In the genomic region with DNA sequence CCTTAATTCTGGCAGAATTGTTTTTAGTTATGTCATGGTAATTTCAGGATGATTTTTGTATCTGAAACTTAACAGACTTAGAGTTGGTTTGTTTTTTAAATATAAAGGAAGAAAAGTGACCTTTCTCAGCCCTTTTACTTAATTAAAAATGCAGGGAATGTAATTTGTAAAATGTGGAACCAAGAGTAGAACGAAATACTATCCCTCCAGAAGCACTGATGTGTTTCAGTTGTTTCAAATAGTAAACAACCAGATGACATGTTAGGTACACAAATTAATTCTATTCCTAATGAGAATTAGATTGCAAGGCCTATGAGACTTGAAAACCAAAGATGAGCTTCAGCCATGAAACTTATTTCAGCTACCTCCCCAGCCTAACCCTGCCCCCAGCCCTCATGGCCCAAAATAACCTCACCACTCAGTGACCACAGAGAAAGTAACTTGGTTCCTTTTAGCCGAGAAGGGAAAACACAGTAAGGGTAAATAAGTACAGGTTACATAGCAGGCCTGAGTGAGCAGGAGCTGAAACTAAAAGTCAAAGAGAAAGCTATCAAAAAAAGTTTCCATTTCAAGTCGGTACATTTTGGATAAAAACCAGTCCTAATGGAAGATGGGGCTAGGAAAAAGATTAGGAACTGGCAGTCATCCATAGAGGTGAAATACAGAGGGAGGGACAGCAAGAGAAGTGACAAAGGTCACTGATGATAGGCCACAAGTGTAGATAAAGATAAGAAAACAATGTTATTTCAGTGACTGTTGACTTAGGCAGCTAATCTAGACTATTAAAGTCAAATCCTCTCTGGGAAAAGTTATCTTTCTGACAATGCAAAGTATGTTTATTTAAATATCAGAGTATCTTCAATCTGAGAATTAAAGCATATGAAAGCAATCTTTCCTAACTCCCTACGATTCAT, we compare ENCODE assay signal across 9 cellular contexts. TPM values are rescaled to one million over a fixed set of nuclear protein-coding genes. Genes with fewer than 3 reads are reported as not detected.
DNase-seq lines count a peak whose midpoint lies in the region; ATAC-seq and TF ChIP-seq lines count a peak whose summit lies in the region.
"Had no signal": no experiment of that assay in that cellular context is flagged by ENCODE, and none has a peak within 500 bp of the region (broad histone marks: within the 10 kb centered on the region; RNA-seq: fewer than 3 reads in every experiment).

No MANE protein-coding gene starts in this region.

- peaks cover 10% of the 10 kb centered on the region for H3K4me1 ChIP-seq in endodermal cell (ENCODE audit: control insufficient read depth, insufficient read depth, low read length)

- no peak for TF ChIP-seq CTCF in endodermal cell (conservative IDR thresholded peaks at IDR 0.05)

- 88 to 98% methylated on average over 3 of the region's 4 CpGs for WGBS in endodermal cell (ENCODE audit: insufficient coverage in 1 of 2, insufficient read length in 1 of 2), 2 experiments

- H3K27ac Mint-ChIP-seq in endodermal cell, result no peak overlapping the region

- H3K27ac ChIP-seq in endodermal cell (ENCODE audit: low read depth, low read length), result no peak overlapping the region

- peaks cover 68% of the 10 kb centered on the region for H3K27me3 ChIP-seq in endodermal cell (ENCODE audit: control insufficient read depth, insufficient read depth, low read length, poor library complexity, severe bottlenecking)

- intact Hi-C loops in head of caudate nucleus (cut with DNase I), result no loop called here

- H3K4me1 Mint-ChIP-seq in endodermal cell, result peaks cover 14% of the 10 kb centered on the region

- H3K27me3 Mint-ChIP-seq in endodermal cell (ENCODE audit: insufficient read depth), result peaks cover 51% of the 10 kb centered on the region

- no peak overlapping the region for H3K9ac ChIP-seq in endodermal cell (ENCODE audit: extremely low read depth, low read length, poor library complexity, severe bottlenecking)

- peak overlapping the region; percentile 9 for H3K4me3 Mint-ChIP-seq in endodermal cell

- peak overlapping the region; percentile 48 for H3K4me3 ChIP-seq in endodermal cell (ENCODE audit: low read length)

- H3K9me3 Mint-ChIP-seq in endodermal cell, result no peaks in the 10 kb centered on the region

- H3K9me3 ChIP-seq in endodermal cell (ENCODE audit: control insufficient read depth, low read length), result no peaks in the 10 kb centered on the region

- DNase-seq in EH (ENCODE audit: low read depth), result peak; percentile 11
- DNase-seq in endodermal cell, result no peak
- no peak for DNase-seq in DMS 273 (lab: John Stamatoyannopoulos, UW; ENCODE audit: unreplicated experiment)
- no peak for DNase-seq in HPDE6-E6E7 (ENCODE audit: extremely low spot score)
- DNase-seq in head of caudate nucleus, result no peak
- DNase-seq in NCI-H446 treated with DMSO at 0.1 percent for 48 hours (lab: John Stamatoyannopoulos, UW), result no peak
- DNase-seq: dermis blood vessel endothelial cell had no signal

- ATAC-seq in GM19467 (IDR thresholded peaks at IDR 0.05; ENCODE audit: unreplicated experiment) (peak; percentile 97), HG03378 (IDR thresholded peaks at IDR 0.05; ENCODE audit: unreplicated experiment) (peak; percentile 98)

- H3K36me3 Mint-ChIP-seq in endodermal cell (ENCODE audit: low read depth), result peaks cover 8% of the 10 kb centered on the region

- no peaks in the 10 kb centered on the region for H3K36me3 ChIP-seq in endodermal cell (ENCODE audit: control insufficient read depth, insufficient read depth, low read length)

RNA-seq across cellular contexts. Expression of gene SENP8, which starts 23.2 kb away (rescaled TPM):
- total RNA-seq in endodermal cell, result 1 to 10 TPM; 4.7 to 6.6 TPM
- 6.4 TPM for polyA plus RNA-seq in endodermal cell (2013, experiment 1 of 2)
- 6.0 TPM for polyA plus RNA-seq in endodermal cell (2013, experiment 2 of 2)

RNA-seq across cellular contexts. Expression of gene MYO9A, which starts 23.5 kb away (rescaled TPM):
- total RNA-seq in endodermal cell, result 10 to 100 TPM; 34.9 to 36.4 TPM
- 12.1 TPM for polyA plus RNA-seq in endodermal cell (2013, experiment 1 of 2)
- 12.4 TPM for polyA plus RNA-seq in endodermal cell (2013, experiment 2 of 2)

RNA-seq across cellular contexts. Expression of gene GRAMD2A, which starts 56.2 kb away (rescaled TPM):
- 1 to 10 TPM; 2.0 TPM for total RNA-seq in endodermal cell
- 1.0 TPM for polyA plus RNA-seq in endodermal cell (2013, experiment 1 of 2)
- 0.54 TPM for polyA plus RNA-seq in endodermal cell (2013, experiment 2 of 2)
